ENCODE assay signal across 10 cellular contexts in genomic region chr11:100632970-100633452, GRCh38. TPM values are rescaled to one million over a fixed set of nuclear protein-coding genes. Genes with fewer than 3 reads are reported as not detected.
DNase-seq lines count a peak whose midpoint lies in the region; ATAC-seq, FAIRE-seq and TF ChIP-seq lines count a peak whose summit lies in the region.
"Had no signal": no experiment of that assay in that cellular context is flagged by ENCODE, and none has a peak within 500 bp of the region (broad histone marks: within the 10 kb centered on the region; RNA-seq: fewer than 3 reads in every experiment).

No MANE protein-coding gene starts in this region.

- H3K36me3 ChIP-seq in lower lobe of right lung (no peaks in the 10 kb centered on the region), uterus (no peaks in the 10 kb centered on the region)

- no peaks in the 10 kb centered on the region for H3K36me3 Mint-ChIP-seq in chondrocyte (ENCODE audit: low read depth)
- H3K36me3 Mint-ChIP-seq: T-cell had no signal

- no peaks in the 10 kb centered on the region for H3K27me3 ChIP-seq in lower lobe of right lung (ENCODE audit: low read depth)
- H3K27me3 ChIP-seq in uterus: no peaks in the 10 kb centered on the region

- no peaks in the 10 kb centered on the region for H3K27me3 Mint-ChIP-seq in chondrocyte (ENCODE audit: low read depth)
- H3K27me3 Mint-ChIP-seq: stimulated activated naive CD8-positive, alpha-beta T cell treated with anti-CD3 and anti-CD28 coated beads, Interleukin-15, Interleukin-2, amounts not matched to agents 100 ng/mL and 50 ng/mL, for 24 hours; T-cell had no signal

- peak overlapping the region; percentile 60 for H3K27ac Mint-ChIP-seq in chondrocyte (ENCODE audit: unreplicated experiment)
- H3K27ac Mint-ChIP-seq: stimulated activated naive CD8-positive, alpha-beta T cell treated with anti-CD3 and anti-CD28 coated beads, Interleukin-15, Interleukin-2, amounts not matched to agents 100 ng/mL and 50 ng/mL, for 24 hours; T-cell had no signal

- intact Hi-C loops in lower lobe of right lung (cut with DNase I): no loop called here
- intact Hi-C loops in uterus (cut with DNase I; ENCODE audit: low total_unique reads): no loop called here

- H3K4me1 ChIP-seq in lower lobe of right lung (no peaks in the 10 kb centered on the region), uterus (no peaks in the 10 kb centered on the region)

- peaks cover 33% of the 10 kb centered on the region for H3K4me1 Mint-ChIP-seq in chondrocyte (ENCODE audit: low read depth)
- H3K4me1 Mint-ChIP-seq: T-cell had no signal

- H3K9me3 ChIP-seq in lower lobe of right lung (no peaks in the 10 kb centered on the region), uterus (no peaks in the 10 kb centered on the region)

- no peak overlapping the region for H3K4me3 Mint-ChIP-seq in chondrocyte (ENCODE audit: unreplicated experiment)
- H3K4me3 Mint-ChIP-seq: stimulated activated naive CD8-positive, alpha-beta T cell treated with anti-CD3 and anti-CD28 coated beads, Interleukin-15, Interleukin-2, amounts not matched to agents 100 ng/mL and 50 ng/mL, for 24 hours; T-cell had no signal

- TF ChIP-seq CTCF in chondrocyte (IDR thresholded peaks at IDR 0.05) (no peak), lower lobe of right lung (IDR thresholded peaks at IDR 0.05) (no peak), uterus (IDR thresholded peaks at IDR 0.05) (no peak), D721Med (IDR thresholded peaks at IDR 0.05; ENCODE audit: insufficient read depth, missing control alignments) (no peak)

- peak; percentile 11 for DNase-seq in NCI-H2171 treated with DMSO at 0.1 percent for 48 hours (lab: John Stamatoyannopoulos, UW)
- DNase-seq in NCI-H2171 (lab: John Stamatoyannopoulos, UW): no peak
- no peak for DNase-seq in chondrocyte (ENCODE audit: low spot score)
- DNase-seq in lower lobe of right lung: peak; percentile 70
- peak; percentile 33 to 34 for DNase-seq in uterus
- DNase-seq in D721Med (ENCODE audit: insufficient read length, low spot score): no peak
- DNase-seq in GM19239 (ENCODE audit: insufficient read length, low spot score): no peak
- no peak for DNase-seq in superior temporal gyrus (ENCODE audit: extremely low spot score)
- DNase-seq: T-cell had no signal

- ATAC-seq in lower lobe of right lung: peak; percentile 89 to 93
- ATAC-seq: T-cell had no signal

- no peak overlapping the region for H3K4me3 ChIP-seq in lower lobe of right lung
- no peak overlapping the region for H3K4me3 ChIP-seq in uterus

- TF ChIP-seq POLR2A in uterus (IDR thresholded peaks at IDR 0.05): no peak

- no peaks in the 10 kb centered on the region for H3K9me3 Mint-ChIP-seq in chondrocyte (ENCODE audit: low read depth)

- no peak for FAIRE-seq in D721Med (lab: Jason Lieb, UNC)
- no peak for FAIRE-seq in GM19239 (lab: Jason Lieb, UNC)

- peak overlapping the region; percentile 38 for H3K27ac ChIP-seq in lower lobe of right lung
- H3K27ac ChIP-seq in uterus: peak overlapping the region in 1 of 2 donors; percentile 43

RNA-seq across cellular contexts. Expression of gene ARHGAP42, which starts 54.1 kb away (rescaled TPM):
- total RNA-seq in chondrocyte (15.0 to 16.1 TPM (median 15.1 TPM) in 3 replicates), lower lobe of right lung (16.3 TPM), uterus (10 to 100 TPM; 10.2 to 51.6 (median 21.1) TPM)

Comparison
In these comparisons a context has a peak if more than half of its experiments do, and no peak if none do; other contexts are left out.
1. DNase-seq: peak in NCI-H2171 treated with DMSO at 0.1 percent for 48 hours (single experiment), lower lobe of right lung (single experiment) and uterus (2 of 2); none in NCI-H2171 (single experiment), chondrocyte (single experiment), D721Med (single experiment), GM19239 (single experiment) and superior temporal gyrus (single experiment).